Comparison of ENCODE assay signal across 8 cellular contexts in genomic region chr15:67076147-67076843, GRCh38. TPM values are rescaled to one million over a fixed set of nuclear protein-coding genes. Genes with fewer than 3 reads are reported as not detected.
DNase-seq lines count a peak whose midpoint lies in the region; ATAC-seq and TF ChIP-seq lines count a peak whose summit lies in the region.

No MANE protein-coding gene starts in this region.

- peak overlapping the region; percentile 12 to 35 for H3K4me3 Mint-ChIP-seq in CD14-positive monocyte
- peak overlapping the region; percentile 19 for H3K4me3 Mint-ChIP-seq in T-helper 17 cell

- no peaks in the 10 kb centered on the region for H3K27me3 ChIP-seq in foreskin keratinocyte
- H3K27me3 ChIP-seq in H7 (ENCODE audit: control insufficient read depth, insufficient read depth, low read length) = no peaks in the 10 kb centered on the region

- no peaks in the 10 kb centered on the region for H3K9me3 ChIP-seq in T-helper 17 cell (ENCODE audit: control insufficient read depth, low read length, poor library complexity, severe bottlenecking)

- H3K4me1 Mint-ChIP-seq in CD14-positive monocyte = peaks cover 89% of the 10 kb centered on the region
- peaks cover 69% of the 10 kb centered on the region for H3K4me1 Mint-ChIP-seq in T-helper 17 cell

- peaks cover 44% of the 10 kb centered on the region for H3K4me1 ChIP-seq in foreskin keratinocyte

- H3K36me3 Mint-ChIP-seq in CD14-positive monocyte (peaks cover 35 to 61% of the 10 kb centered on the region in 2 donors), T-helper 17 cell (ENCODE audit: low read depth) (no peaks in the 10 kb centered on the region)

- ATAC-seq in T-helper 17 cell (no peak), foreskin keratinocyte (peak; percentile 77), HG03280 (IDR thresholded peaks at IDR 0.05; ENCODE audit: unreplicated experiment) (no peak), HG02588 (IDR thresholded peaks at IDR 0.05; ENCODE audit: unreplicated experiment) (no peak)

- H3K9me3 Mint-ChIP-seq in CD14-positive monocyte = peaks cover 0 to 2% (median 0%) of the 10 kb centered on the region in 7 donors

- peak overlapping the region; percentile 35 for H3K27ac ChIP-seq in foreskin keratinocyte

- H3K27ac Mint-ChIP-seq in CD14-positive monocyte (peak overlapping the region; percentile 89 to 99 (median 95)), T-helper 17 cell (peak overlapping the region; percentile 97)

- intact Hi-C loops in CD14-positive monocyte (cut with micrococcal nuclease) = no loop called here

- H3K4me3 ChIP-seq in H7 (ENCODE audit: insufficient read depth, low read depth, low read length) = no peak overlapping the region

- H3K36me3 ChIP-seq in H7 (replicated peaks; ENCODE audit: control insufficient read depth, insufficient read depth, low read length) = no peaks in the 10 kb centered on the region

- TF ChIP-seq CTCF in CD14-positive monocyte (IDR thresholded peaks at IDR 0.05) = no peak
- TF ChIP-seq CTCF in foreskin keratinocyte (conservative IDR thresholded peaks at IDR 0.05) = no peak

- DNase-seq in CD14-positive monocyte (ENCODE audit: low spot score) = peak; percentile 75
- DNase-seq in H4 (ENCODE audit: low spot score) = peak; percentile 58
- no peak for DNase-seq in T-helper 17 cell
- DNase-seq in foreskin keratinocyte = peak; percentile 65 to 78
- no peak for DNase-seq in Kasumi-1 (lab: John Stamatoyannopoulos, UW)
- no peak for DNase-seq in H7

- H3K27me3 Mint-ChIP-seq in CD14-positive monocyte (ENCODE audit: low read depth in 3 of 3) = peaks cover 0 to 4% (median 0%) of the 10 kb centered on the region in 3 donors
- H3K27me3 Mint-ChIP-seq in T-helper 17 cell = no peaks in the 10 kb centered on the region

RNA-seq across cellular contexts. Expression of gene SMAD3, which starts 10.9 kb away (rescaled TPM):
- polyA plus RNA-seq in CD14-positive monocyte = 1 to 10 TPM; 4.4 to 5.4 TPM
- total RNA-seq in H4 (2014; rRNA removed; shearing (Covaris generic)) = 31.6 and 38.5 TPM in 2 replicates
- 10 to 100 TPM; 79.8 to 82.9 TPM for total RNA-seq in T-helper 17 cell
- total RNA-seq in foreskin keratinocyte = 49.9 and 57.4 TPM in 2 replicates
- 27.2 and 29.4 TPM in 2 replicates for polyA plus RNA-seq in foreskin keratinocyte
- total RNA-seq in H7 (2014; rRNA removed; shearing (Covaris generic)) = 29.2 and 30.8 TPM in 2 replicates

Comparison
In these comparisons a context has a peak if more than half of its experiments do, and no peak if none do; other contexts are left out.
1. DNase-seq: peak in CD14-positive monocyte (single experiment), H4 (single experiment) and foreskin keratinocyte (2 of 2); none in T-helper 17 cell (0 of 3), Kasumi-1 (0 of 2) and H7 (single experiment).